Comparison of ENCODE assay signal across 10 cellular contexts in genomic region chr18:69402219-69402989, GRCh38. TPM values are rescaled to one million over a fixed set of nuclear protein-coding genes. Genes with fewer than 3 reads are reported as not detected.
DNase-seq lines count a peak whose midpoint lies in the region; ATAC-seq and TF ChIP-seq lines count a peak whose summit lies in the region.
"Had no signal": no experiment of that assay in that cellular context is flagged by ENCODE, and none has a peak within 500 bp of the region (broad histone marks: within the 10 kb centered on the region; RNA-seq: fewer than 3 reads in every experiment).

No MANE protein-coding gene starts in this region.

- H2BK120ac ChIP-seq in trophoblast cell (ENCODE audit: insufficient read depth, low read length, poor library complexity), result no peak overlapping the region

- peaks cover 7 to 23% (median 18%) of the 10 kb centered on the region in 3 donors for H3K4me1 Mint-ChIP-seq in CD8-positive, alpha-beta memory T cell
- peaks cover 14% of the 10 kb centered on the region for H3K4me1 Mint-ChIP-seq in glutamatergic neuron (ENCODE audit: low read depth, unreplicated experiment)
- H3K4me1 Mint-ChIP-seq in activated CD4-positive, alpha-beta T cell treated with anti-CD3 and anti-CD28 coated beads for 36 hours, result peaks cover 11% of the 10 kb centered on the region

- H3K36me3 ChIP-seq in CD8-positive, alpha-beta memory T cell (ENCODE audit: insufficient read depth, low read length), result no peaks in the 10 kb centered on the region
- H3K36me3 ChIP-seq in trophoblast cell (ENCODE audit: control insufficient read depth in 1 of 2, insufficient read depth in 2 of 2, low read length in 2 of 2) (no peaks in the 10 kb centered on the region), HAP-1 (replicated peaks) (no peaks in the 10 kb centered on the region)

- no peak overlapping the region for H2BK5ac ChIP-seq in trophoblast cell (ENCODE audit: low read depth, low read length, poor library complexity)

- in situ Hi-C loops in HAP-1 (cut with MboI; ENCODE audit: low sequenced_read_pairs), result no loop called here

- no peak overlapping the region for H3K9ac ChIP-seq in trophoblast cell (ENCODE audit: low read length)

- no peak for ATAC-seq in activated CD4-positive, alpha-beta T cell treated with anti-CD3 and anti-CD28 coated beads for 36 hours
- ATAC-seq in GM21717 (IDR thresholded peaks at IDR 0.05; ENCODE audit: unreplicated experiment) (no peak), HG03521 (IDR thresholded peaks at IDR 0.05; ENCODE audit: unreplicated experiment) (no peak)
- ATAC-seq: PC-3 had no signal

- no peaks in the 10 kb centered on the region for H3K9me3 ChIP-seq in CD8-positive, alpha-beta memory T cell (ENCODE audit: low read length)
- peaks cover 3% of the 10 kb centered on the region for H3K9me3 ChIP-seq in trophoblast cell (ENCODE audit: insufficient read depth, low read depth, low read length)
- no peaks in the 10 kb centered on the region for H3K9me3 ChIP-seq in HAP-1

- no peak overlapping the region for H2BK12ac ChIP-seq in trophoblast cell (ENCODE audit: low read length)

- intact Hi-C loops in activated CD4-positive, alpha-beta T cell treated with anti-CD3 and anti-CD28 coated beads for 36 hours (cut with DNase I, micrococcal nuclease), result no loop called here

- no peak overlapping the region for H4K91ac ChIP-seq in trophoblast cell (ENCODE audit: low read depth, low read length)

- peaks cover 34 to 60% of the 10 kb centered on the region in 2 donors for H3K27me3 Mint-ChIP-seq in CD8-positive, alpha-beta memory T cell
- peaks cover 12% of the 10 kb centered on the region for H3K27me3 Mint-ChIP-seq in glutamatergic neuron (ENCODE audit: unreplicated experiment)
- H3K27me3 Mint-ChIP-seq in activated CD4-positive, alpha-beta T cell treated with anti-CD3 and anti-CD28 coated beads for 36 hours, result peaks cover 55% of the 10 kb centered on the region

- peaks cover 4% of the 10 kb centered on the region for H3K79me1 ChIP-seq in trophoblast cell (ENCODE audit: low read length)

- no peak overlapping the region for H2AK5ac ChIP-seq in trophoblast cell (ENCODE audit: low read length)

- no peak overlapping the region for H3K14ac ChIP-seq in trophoblast cell (ENCODE audit: low read length)

- H3K4me1 ChIP-seq in CD8-positive, alpha-beta memory T cell (ENCODE audit: insufficient read depth, low read length), result no peaks in the 10 kb centered on the region
- H3K4me1 ChIP-seq in trophoblast cell (ENCODE audit: control insufficient read depth in 1 of 2, insufficient read depth in 2 of 2, low read length in 2 of 2), result peaks cover 7 to 15% of the 10 kb centered on the region in 2 experiments
- H3K4me1 ChIP-seq in HAP-1, result no peaks in the 10 kb centered on the region

- no peak overlapping the region for H3K4me3 ChIP-seq in CD8-positive, alpha-beta memory T cell (ENCODE audit: low read length)
- H3K4me3 ChIP-seq in trophoblast cell (ENCODE audit: low read depth, low read length) (peak overlapping the region; percentile 76), HAP-1 (no peak overlapping the region)

- no peak overlapping the region for H3K4ac ChIP-seq in trophoblast cell (ENCODE audit: low read depth, low read length)

- H4K8ac ChIP-seq in trophoblast cell (ENCODE audit: low read depth, low read length), result no peak overlapping the region

- TF ChIP-seq CTCF in glutamatergic neuron (IDR thresholded peaks at IDR 0.05; ENCODE audit: partially characterized antibody, unreplicated experiment), result no peak

- no peaks in the 10 kb centered on the region for H3K36me3 Mint-ChIP-seq in CD8-positive, alpha-beta memory T cell
- no peaks in the 10 kb centered on the region for H3K36me3 Mint-ChIP-seq in glutamatergic neuron (ENCODE audit: unreplicated experiment)
- no peaks in the 10 kb centered on the region for H3K36me3 Mint-ChIP-seq in activated CD4-positive, alpha-beta T cell treated with anti-CD3 and anti-CD28 coated beads for 36 hours (ENCODE audit: low read depth)
- H3K36me3 Mint-ChIP-seq: activated CD8-positive, alpha-beta memory T cell treated with anti-CD3 and anti-CD28 coated beads, Interleukin-2, amount 10 ng/mL, durations not matched to agents 7 days and 5 days had no signal

- POLR2A ChIA-PET in CD8-positive, alpha-beta memory T cell (lab: Charles Lee), result no interaction called here
- POLR2A ChIA-PET in activated CD4-positive, alpha-beta T cell treated with anti-CD3 and anti-CD28 coated beads for 36 hours (lab: Charles Lee), result no interaction called here

- no peak for DNase-seq in CD8-positive, alpha-beta memory T cell
- DNase-seq in NCI-H345 treated with DMSO at 0.1 percent for 48 hours (lab: John Stamatoyannopoulos, UW; ENCODE audit: unreplicated experiment) (peak; percentile 34), glutamatergic neuron (peak; percentile 53), trophoblast cell (no peak), HAP-1 (ENCODE audit: low spot score in 2 of 2) (no peak)
- no peak for DNase-seq in activated CD4-positive, alpha-beta T cell treated with anti-CD3 and anti-CD28 coated beads for 36 hours
- DNase-seq: activated CD8-positive, alpha-beta memory T cell treated with anti-CD3 and anti-CD28 coated beads, Interleukin-2, amount 10 ng/mL, durations not matched to agents 7 days and 5 days; PC-3 had no signal

- H3K4me3 Mint-ChIP-seq in CD8-positive, alpha-beta memory T cell, result peak overlapping the region in 4 of 7 donors; percentile 11 to 44 (median 26)
- peak overlapping the region; percentile 91 for H3K4me3 Mint-ChIP-seq in glutamatergic neuron (ENCODE audit: unreplicated experiment)
- no peak overlapping the region for H3K4me3 Mint-ChIP-seq in activated CD4-positive, alpha-beta T cell treated with anti-CD3 and anti-CD28 coated beads for 36 hours
- H3K4me3 Mint-ChIP-seq: activated CD8-positive, alpha-beta memory T cell treated with anti-CD3 and anti-CD28 coated beads, Interleukin-2, amount 10 ng/mL, durations not matched to agents 7 days and 5 days had no signal

- peaks cover 22% of the 10 kb centered on the region for H3K27me3 ChIP-seq in CD8-positive, alpha-beta memory T cell (ENCODE audit: insufficient read depth, low read length, poor library complexity, severe bottlenecking)
- H3K27me3 ChIP-seq in trophoblast cell (ENCODE audit: insufficient read depth, low read length), result peaks cover 11% of the 10 kb centered on the region
- no peaks in the 10 kb centered on the region for H3K27me3 ChIP-seq in HAP-1 (ENCODE audit: low read depth)

- peak overlapping the region; percentile 100 for H3K4me2 ChIP-seq in trophoblast cell (ENCODE audit: low read length)

- no peak overlapping the region for H3K18ac ChIP-seq in trophoblast cell (ENCODE audit: low read length)

- WGBS in trophoblast cell (ENCODE audit: extremely low coverage, insufficient coverage, insufficient read length), result no CpG with 5 or more reads among the region's 25 CpGs

- no peak overlapping the region for H4K12ac ChIP-seq in trophoblast cell (ENCODE audit: low read depth, low read length)

- H3K27ac Mint-ChIP-seq in CD8-positive, alpha-beta memory T cell, result no peak overlapping the region
- peak overlapping the region; percentile 22 for H3K27ac Mint-ChIP-seq in glutamatergic neuron (ENCODE audit: unreplicated experiment)
- no peak overlapping the region for H3K27ac Mint-ChIP-seq in activated CD4-positive, alpha-beta T cell treated with anti-CD3 and anti-CD28 coated beads for 36 hours
- H3K27ac Mint-ChIP-seq: activated CD8-positive, alpha-beta memory T cell treated with anti-CD3 and anti-CD28 coated beads, Interleukin-2, amount 10 ng/mL, durations not matched to agents 7 days and 5 days had no signal

- no peak overlapping the region for H3K27ac ChIP-seq in CD8-positive, alpha-beta memory T cell (ENCODE audit: low read depth, low read length)
- H3K27ac ChIP-seq in trophoblast cell (ENCODE audit: low read depth, low read length), result no peak overlapping the region

- no peak overlapping the region for H2AFZ ChIP-seq in trophoblast cell (ENCODE audit: insufficient read depth, low read length, poor library complexity)

- H3K9me3 Mint-ChIP-seq in CD8-positive, alpha-beta memory T cell, result peaks cover 0 to 1% (median 0%) of the 10 kb centered on the region in 5 donors
- peaks cover 12% of the 10 kb centered on the region for H3K9me3 Mint-ChIP-seq in glutamatergic neuron (ENCODE audit: unreplicated experiment)
- no peaks in the 10 kb centered on the region for H3K9me3 Mint-ChIP-seq in activated CD4-positive, alpha-beta T cell treated with anti-CD3 and anti-CD28 coated beads for 36 hours (ENCODE audit: low read depth)

- no peak overlapping the region for H3K23ac ChIP-seq in trophoblast cell (ENCODE audit: low read length)

- H3K79me2 ChIP-seq in trophoblast cell (ENCODE audit: control insufficient read depth, insufficient read depth, low read length, poor library complexity), result no peaks in the 10 kb centered on the region

- CTCF ChIA-PET in CD8-positive, alpha-beta memory T cell (lab: Charles Lee), result no interaction called here
- CTCF ChIA-PET in activated CD4-positive, alpha-beta T cell treated with anti-CD3 and anti-CD28 coated beads for 36 hours (lab: Charles Lee), result no interaction called here

RNA-seq across cellular contexts. Expression of gene DOK6, which starts 1.7 kb away (rescaled TPM):
- total RNA-seq in CD8-positive, alpha-beta memory T cell, result not detected
- polyA plus RNA-seq in CD8-positive, alpha-beta memory T cell, result 0.13 TPM
- 19.7 TPM for total RNA-seq in glutamatergic neuron (ENCODE audit: unreplicated experiment)
- polyA plus RNA-seq in trophoblast cell (2013), result 0.34 and 0.35 TPM in 2 replicates
- total RNA-seq in activated CD4-positive, alpha-beta T cell treated with anti-CD3 and anti-CD28 coated beads for 36 hours, result not detected
- total RNA-seq: activated CD8-positive, alpha-beta memory T cell treated with anti-CD3 and anti-CD28 coated beads, Interleukin-2, amount 10 ng/mL, durations not matched to agents 7 days and 5 days; PC-3 had no signal

Comparison
In these comparisons a context has a peak if more than half of its experiments do, and no peak if none do; other contexts are left out.
1. DNase-seq: peak in NCI-H345 treated with DMSO at 0.1 percent for 48 hours (single experiment) and glutamatergic neuron (single experiment); none in CD8-positive, alpha-beta memory T cell (0 of 5), trophoblast cell (0 of 2), activated CD4-positive, alpha-beta T cell treated with anti-CD3 and anti-CD28 coated beads for 36 hours (single experiment) and HAP-1 (0 of 2).
2. RNA of gene DOK6, which starts 1.7 kb away (total RNA-seq): 19.7 TPM in glutamatergic neuron (single experiment); not detected in CD8-positive, alpha-beta memory T cell and not detected in activated CD4-positive, alpha-beta T cell treated with anti-CD3 and anti-CD28 coated beads for 36 hours; every median in the first group is over 10 times any median in the second.